Comparison of ENCODE assay signal across 19 cellular contexts in the genomic region with DNA sequence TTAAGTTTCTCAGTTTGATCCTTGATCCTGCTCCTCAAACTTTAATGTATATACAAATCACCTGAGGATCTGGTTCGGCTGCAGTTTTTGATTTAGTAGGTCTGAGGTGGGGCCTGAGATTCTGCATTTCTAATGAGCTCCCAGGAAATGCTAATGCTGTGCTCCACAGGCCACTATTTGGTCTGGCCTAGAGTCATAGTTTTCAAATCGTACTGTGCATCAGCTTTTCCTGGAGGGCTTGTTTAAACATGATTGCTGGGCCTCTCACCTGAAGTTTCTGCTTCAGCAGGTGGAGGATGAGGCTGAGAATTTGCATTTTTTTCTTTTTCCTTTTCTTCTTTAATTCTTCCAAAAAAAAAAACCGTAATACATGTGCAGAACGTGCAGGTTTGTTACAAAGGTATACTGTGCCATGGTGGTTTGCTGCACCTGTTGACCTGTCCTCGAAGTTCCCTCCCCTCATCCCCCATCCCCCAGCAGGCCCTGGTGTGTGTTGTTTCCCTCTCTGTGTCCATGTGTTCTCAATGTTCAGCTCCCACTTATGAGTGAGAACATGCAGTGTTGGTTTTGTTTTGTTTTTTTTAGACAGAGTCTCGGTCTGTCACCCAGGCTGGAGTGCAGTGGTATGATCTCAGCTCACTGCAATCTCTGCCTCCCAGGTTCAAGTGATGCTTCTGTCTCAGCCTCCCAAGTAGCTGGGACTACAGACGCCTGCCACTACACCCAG. TPM values are rescaled to one million over a fixed set of nuclear protein-coding genes. Genes with fewer than 3 reads are reported as not detected.
DNase-seq lines count a peak whose midpoint lies in the region; ATAC-seq lines count a peak whose summit lies in the region.
"Had no signal": no experiment of that assay in that cellular context is flagged by ENCODE, and none has a peak within 500 bp of the region (broad histone marks: within the 10 kb centered on the region; RNA-seq: fewer than 3 reads in every experiment).

No MANE protein-coding gene starts in this region.

- H3K27me3 Mint-ChIP-seq in activated naive CD4-positive, alpha-beta T cell treated with anti-CD3 and anti-CD28 coated beads, Interleukin-2, amount 50 U/mL, for 24 hours: no peaks in the 10 kb centered on the region

- H3K27ac Mint-ChIP-seq in activated naive CD4-positive, alpha-beta T cell treated with anti-CD3 and anti-CD28 coated beads, Interleukin-2, amount 50 U/mL, for 24 hours: peak overlapping the region; percentile 47
- H3K27ac Mint-ChIP-seq: CD14-positive monocyte had no signal

- H3K4me3 Mint-ChIP-seq in activated naive CD4-positive, alpha-beta T cell treated with anti-CD3 and anti-CD28 coated beads, Interleukin-2, amount 50 U/mL, for 24 hours: no peak overlapping the region
- H3K4me3 Mint-ChIP-seq: CD14-positive monocyte had no signal

- peak; percentile 29 for ATAC-seq in esophagus mucosa
- ATAC-seq: GM12878, Right ventricle myocardium inferior had no signal

- peaks cover 13% of the 10 kb centered on the region for H3K4me1 Mint-ChIP-seq in activated naive CD4-positive, alpha-beta T cell treated with anti-CD3 and anti-CD28 coated beads, Interleukin-2, amount 50 U/mL, for 24 hours

- no peak for DNase-seq in activated naive CD4-positive, alpha-beta T cell treated with anti-CD3 and anti-CD28 coated beads, Interleukin-2, amount 50 U/mL, for 16 hours
- DNase-seq in RPMI8226 (peak; percentile 51), ureter (ENCODE audit: low spot score) (peak; percentile 59), cortex of kidney (lab: John Stamatoyannopoulos, UW) (no peak), AG08395 (ENCODE audit: low spot score) (no peak)
- DNase-seq in effector CD8-positive, alpha-beta T cell (lab: John Stamatoyannopoulos, UW): no peak
- DNase-seq: DMS79, KG1, NCI-H1092 treated with DMSO at 0.1 percent for 48 hours, NCI-H1694 treated with DMSO at 0.1 percent for 48 hours, NCI-H748 treated with DMSO at 0.1 percent for 48 hours, SK-N-SH had no signal

- no peaks in the 10 kb centered on the region for H3K36me3 Mint-ChIP-seq in activated naive CD4-positive, alpha-beta T cell treated with anti-CD3 and anti-CD28 coated beads, Interleukin-2, amount 50 U/mL, for 24 hours
- H3K36me3 Mint-ChIP-seq: CD14-positive monocyte had no signal

- H3K9me3 Mint-ChIP-seq in activated naive CD4-positive, alpha-beta T cell treated with anti-CD3 and anti-CD28 coated beads, Interleukin-2, amount 50 U/mL, for 24 hours: no peaks in the 10 kb centered on the region

RNA-seq across cellular contexts. Expression of a gene that starts 42.2 kb away (rescaled TPM):
- total RNA-seq in esophagus mucosa (0.28 TPM), ureter (0.21 TPM)
- total RNA-seq: G401, M059J had no signal

Comparison
In these comparisons a context has a peak if more than half of its experiments do, and no peak if none do; other contexts are left out.
1. DNase-seq: peak in RPMI8226 (single experiment) and ureter (single experiment); none in activated naive CD4-positive, alpha-beta T cell treated with anti-CD3 and anti-CD28 coated beads, Interleukin-2, amount 50 U/mL, for 16 hours (single experiment), effector CD8-positive, alpha-beta T cell (single experiment), cortex of kidney (single experiment) and AG08395 (single experiment).